Comparison of ENCODE assay signal across 16 cellular contexts in the genomic region with DNA sequence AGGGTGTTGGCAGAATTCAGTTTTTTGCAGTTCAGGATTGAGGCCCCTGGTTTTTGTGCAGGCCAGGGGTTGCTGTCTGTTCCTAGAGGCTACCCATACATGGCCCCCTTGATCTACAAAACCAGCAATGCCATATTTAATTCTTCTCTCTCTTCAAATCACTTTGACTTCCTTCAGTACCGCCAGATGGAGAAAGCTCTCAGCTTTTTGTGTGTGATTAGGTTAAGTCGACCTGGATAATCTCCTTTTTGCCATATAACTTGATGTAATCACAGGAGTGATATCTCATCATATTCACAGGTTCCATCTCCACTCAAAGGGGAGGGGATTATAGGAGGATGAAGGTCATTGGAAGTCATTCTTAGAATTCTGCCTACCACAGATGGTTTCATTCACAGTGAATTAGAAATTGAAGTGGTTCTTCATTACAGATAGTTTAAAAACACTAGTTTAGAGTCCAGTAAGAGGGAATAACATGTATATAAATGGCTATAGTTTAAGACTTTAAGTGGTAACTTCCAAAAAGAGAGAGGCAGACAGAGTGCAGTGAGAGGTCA.
DNase-seq lines count a peak whose midpoint lies in the region; ATAC-seq and TF ChIP-seq lines count a peak whose summit lies in the region.
"Had no signal": no experiment of that assay in that cellular context is flagged by ENCODE, and none has a peak within 500 bp of the region (broad histone marks: within the 10 kb centered on the region; RNA-seq: fewer than 3 reads in every experiment).

No MANE protein-coding gene starts in this region.

- no peaks in the 10 kb centered on the region for H3K9me3 Mint-ChIP-seq in immature natural killer cell
- H3K9me3 Mint-ChIP-seq: activated CD4-positive, alpha-beta T cell treated with anti-CD3 and anti-CD28 coated beads, Interleukin-2, amount 10 ng/mL, durations not matched to agents 7 days and 5 days; central memory CD8-positive, alpha-beta T cell; GM23338 had no signal

- CTCF ChIA-PET in SK-N-SH (lab: Yijun Ruan, JAX): no interaction called here

- H3K4me3 Mint-ChIP-seq in immature natural killer cell: no peak overlapping the region
- H3K4me3 Mint-ChIP-seq: activated CD4-positive, alpha-beta T cell treated with anti-CD3 and anti-CD28 coated beads, Interleukin-2, amount 10 ng/mL, durations not matched to agents 7 days and 5 days; central memory CD8-positive, alpha-beta T cell; GM23338 had no signal

- TF ChIP-seq POLR2A in transverse colon (IDR thresholded peaks at IDR 0.05): no peak

- H3K9me3 ChIP-seq in heart right ventricle (no peaks in the 10 kb centered on the region), SK-N-SH (no peaks in the 10 kb centered on the region), transverse colon (no peaks in the 10 kb centered on the region)
- H3K9me3 ChIP-seq: psoas muscle had no signal

- H3F3A ChIP-seq in SK-N-SH (replicated peaks; ENCODE audit: insufficient read depth): peaks cover 14% of the 10 kb centered on the region

- in situ Hi-C loops in transverse colon (cut with MboI; ENCODE audit: low pct_ligation_motif_present in 1 of 4, low pct_unique_long_range_greater_than_20kb in 1 of 4, low sequenced_read_pairs in 3 of 4): no loop called here

- TF ChIP-seq CTCF in heart right ventricle (IDR thresholded peaks at IDR 0.05): no peak
- no peak for TF ChIP-seq CTCF in SK-N-SH (IDR thresholded peaks at IDR 0.05)
- no peak for TF ChIP-seq CTCF in transverse colon (IDR thresholded peaks at IDR 0.05)

- WGBS in heart right ventricle, 2 donors: 69 to 70% methylated on average over 2 of the region's 2 CpGs
- WGBS in SK-N-SH (ENCODE audit: low lambda C conversion rate): 69% methylated on average over 2 of the region's 2 CpGs
- 40 to 72% methylated on average over 1 to 2 of the region's 2 CpGs for WGBS in transverse colon (ENCODE audit: low coverage in 1 of 2), 2 donors

- intact Hi-C loops in heart right ventricle (cut with DNase I) (no loop called here), Right ventricle myocardium superior (cut with DNase I) (no loop called here), transverse colon (cut with DNase I; ENCODE audit: low total_unique reads) (no loop called here), left ventricle myocardium superior (cut with micrococcal nuclease) (no loop called here)

- no peaks in the 10 kb centered on the region for H3K36me3 Mint-ChIP-seq in immature natural killer cell

- 0 out of 2 replicates have a peak, but pooled peaks cover 3% of the 10 kb centered on the region for H4K20me1 ChIP-seq in SK-N-SH (ENCODE audit: insufficient read depth)

- no peak overlapping the region for H3K9ac ChIP-seq in SK-N-SH

- H3K27ac Mint-ChIP-seq in immature natural killer cell: peak overlapping the region in 5 of 6 donors; percentile 73 to 92 (median 76)
- H3K27ac Mint-ChIP-seq: activated CD4-positive, alpha-beta T cell treated with anti-CD3 and anti-CD28 coated beads, Interleukin-2, amount 10 ng/mL, durations not matched to agents 7 days and 5 days; GM23338 had no signal

- TF ChIP-seq EP300 in SK-N-SH (IDR thresholded peaks at IDR 0.05; ENCODE audit: borderline replicate concordance in 1 of 2, low read depth in 1 of 2, low read length in 1 of 2): no peak
- no peak for TF ChIP-seq EP300 in transverse colon (IDR thresholded peaks at IDR 0.05; ENCODE audit: low read depth)

- H3K4me3 ChIP-seq in heart right ventricle: no peak overlapping the region
- no peak overlapping the region for H3K4me3 ChIP-seq in SK-N-SH (ENCODE audit: low read depth in 2 of 2, low read length in 1 of 2)
- H3K4me3 ChIP-seq in transverse colon: no peak overlapping the region
- H3K4me3 ChIP-seq: GM23338, psoas muscle had no signal

- H3K9me2 ChIP-seq in SK-N-SH: no peaks in the 10 kb centered on the region

- H3K27me3 Mint-ChIP-seq in immature natural killer cell (ENCODE audit: low read depth in 3 of 3): peaks cover 0 to 2% (median 2%) of the 10 kb centered on the region in 3 donors
- H3K27me3 Mint-ChIP-seq: activated CD4-positive, alpha-beta T cell treated with anti-CD3 and anti-CD28 coated beads, Interleukin-2, amount 10 ng/mL, durations not matched to agents 7 days and 5 days; central memory CD8-positive, alpha-beta T cell had no signal

- TF ChIP-seq RAD21 in SK-N-SH (IDR thresholded peaks at IDR 0.05; ENCODE audit: low read length): no peak

- peaks cover 83% of the 10 kb centered on the region for H3K79me2 ChIP-seq in SK-N-SH (ENCODE audit: insufficient read depth)

- H3K27ac ChIP-seq in heart right ventricle: peak overlapping the region in 6 of 10 donors; percentile 25 to 66 (median 34)
- peak overlapping the region; percentile 44 to 68; a peak in 3 of 4 replicates for H3K27ac ChIP-seq in SK-N-SH (ENCODE audit: low read depth in 2 of 2, low read length in 1 of 2)
- H3K27ac ChIP-seq in transverse colon: peak overlapping the region in 3 of 4 donors; percentile 27 to 32 (median 31)
- H3K27ac ChIP-seq: psoas muscle had no signal

- ATAC-seq in heart right ventricle (no peak), Right ventricle myocardium superior (ENCODE audit: poor library complexity) (no peak), HG03460 (IDR thresholded peaks at IDR 0.05; ENCODE audit: unreplicated experiment) (no peak), left ventricle myocardium superior (no peak)
- ATAC-seq: GM23338 had no signal

- H3K4me1 ChIP-seq in heart right ventricle (peaks cover 0 to 48% (median 29%) of the 10 kb centered on the region in 9 donors), SK-N-SH (ENCODE audit: control insufficient read depth in 1 of 2, insufficient read depth in 2 of 2, low read depth in 1 of 2, low read length in 1 of 2) (peaks cover 14 to 36% of the 10 kb centered on the region in 2 experiments; a peak in 3 of 4 replicates), transverse colon (peaks cover 17 to 46% (median 23%) of the 10 kb centered on the region in 4 donors)

- POLR2A ChIA-PET in SK-N-SH (lab: Yijun Ruan, JAX): no interaction called here

- DNase-seq in heart right ventricle: no peak
- no peak for DNase-seq in Right ventricle myocardium superior
- DNase-seq in SK-N-SH: no peak
- no peak for DNase-seq in immature natural killer cell
- no peak for DNase-seq in transverse colon
- DNase-seq in stimulated activated CD4-positive, alpha-beta T cell treated with anti-CD3 and anti-CD28 coated beads, Interleukin-4, amount 100 ng/mL, for 1 hour: no peak
- no peak for DNase-seq in left ventricle myocardium superior
- DNase-seq: activated CD4-positive, alpha-beta T cell treated with anti-CD3 and anti-CD28 coated beads, Interleukin-2, amount 10 ng/mL, durations not matched to agents 7 days and 5 days; activated T-cell treated with anti-CD3 and anti-CD28 coated beads, Interleukin-2, amount 50 U/mL, for 1 hour; GF-D8; NCI-H1092 treated with DMSO at 0.1 percent for 48 hours; NK-92 treated with Interleukin-12 subunit alpha and Interleukin-12 subunit beta, amount 100 ng/mL, for 24 hours had no signal

- H3K4me2 ChIP-seq in SK-N-SH: 0 out of 2 replicates have a peak overlapping the region, but pooled peaks have one; percentile 9
- H3K4me2 ChIP-seq: GM23338 had no signal

- H3K36me3 ChIP-seq in heart right ventricle (no peaks in the 10 kb centered on the region), SK-N-SH (replicated peaks in 1 of 2; ENCODE audit: control insufficient read depth in 1 of 2, insufficient read depth in 2 of 2, low read length in 1 of 2) (no peaks in the 10 kb centered on the region), transverse colon (no peaks in the 10 kb centered on the region)

- H3K27me3 ChIP-seq in heart right ventricle: no peaks in the 10 kb centered on the region
- no peaks in the 10 kb centered on the region for H3K27me3 ChIP-seq in SK-N-SH (ENCODE audit: insufficient read depth)
- H3K27me3 ChIP-seq in transverse colon: no peaks in the 10 kb centered on the region

- no peak overlapping the region for H2AFZ ChIP-seq in SK-N-SH (ENCODE audit: low read depth)
- H2AFZ ChIP-seq: GM23338 had no signal

- peaks cover 66 to 91% of the 10 kb centered on the region in 2 donors for H3K4me1 Mint-ChIP-seq in immature natural killer cell

TF ChIP-seq in SK-N-SH, 30 proteins besides CTCF, POLR2A, EP300 and RAD21 (continues in another document):
- TF ChIP-seq, protein P1, sequence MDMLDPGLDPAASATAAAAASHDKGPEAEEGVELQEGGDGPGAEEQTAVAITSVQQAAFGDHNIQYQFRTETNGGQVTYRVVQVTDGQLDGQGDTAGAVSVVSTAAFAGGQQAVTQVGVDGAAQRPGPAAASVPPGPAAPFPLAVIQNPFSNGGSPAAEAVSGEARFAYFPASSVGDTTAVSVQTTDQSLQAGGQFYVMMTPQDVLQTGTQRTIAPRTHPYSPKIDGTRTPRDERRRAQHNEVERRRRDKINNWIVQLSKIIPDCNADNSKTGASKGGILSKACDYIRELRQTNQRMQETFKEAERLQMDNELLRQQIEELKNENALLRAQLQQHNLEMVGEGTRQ (IDR thresholded peaks at IDR 0.05; ENCODE audit: borderline replicate concordance, low read depth, low read length): no peak
- TF ChIP-seq CHD2 (IDR thresholded peaks at IDR 0.05; ENCODE audit: low read length, partially characterized antibody) (no peak), MEF2A (IDR thresholded peaks at IDR 0.05; ENCODE audit: borderline replicate concordance, low read depth) (no peak), NRF1 (IDR thresholded peaks at IDR 0.05; ENCODE audit: low read depth, low read length) (no peak), FOXM1 (IDR thresholded peaks at IDR 0.05; ENCODE audit: low read depth) (no peak), TAF1 (IDR thresholded peaks at IDR 0.05; ENCODE audit: borderline replicate concordance, low read depth, low read length) (no peak), TEAD4 (IDR thresholded peaks at IDR 0.05; ENCODE audit: borderline replicate concordance, insufficient read depth) (no peak), MXI1 (IDR thresholded peaks at IDR 0.05; ENCODE audit: low read depth, low read length) (no peak), RFX5 (IDR thresholded peaks at IDR 0.05; ENCODE audit: low read length) (no peak)
- TF ChIP-seq, protein P2, sequence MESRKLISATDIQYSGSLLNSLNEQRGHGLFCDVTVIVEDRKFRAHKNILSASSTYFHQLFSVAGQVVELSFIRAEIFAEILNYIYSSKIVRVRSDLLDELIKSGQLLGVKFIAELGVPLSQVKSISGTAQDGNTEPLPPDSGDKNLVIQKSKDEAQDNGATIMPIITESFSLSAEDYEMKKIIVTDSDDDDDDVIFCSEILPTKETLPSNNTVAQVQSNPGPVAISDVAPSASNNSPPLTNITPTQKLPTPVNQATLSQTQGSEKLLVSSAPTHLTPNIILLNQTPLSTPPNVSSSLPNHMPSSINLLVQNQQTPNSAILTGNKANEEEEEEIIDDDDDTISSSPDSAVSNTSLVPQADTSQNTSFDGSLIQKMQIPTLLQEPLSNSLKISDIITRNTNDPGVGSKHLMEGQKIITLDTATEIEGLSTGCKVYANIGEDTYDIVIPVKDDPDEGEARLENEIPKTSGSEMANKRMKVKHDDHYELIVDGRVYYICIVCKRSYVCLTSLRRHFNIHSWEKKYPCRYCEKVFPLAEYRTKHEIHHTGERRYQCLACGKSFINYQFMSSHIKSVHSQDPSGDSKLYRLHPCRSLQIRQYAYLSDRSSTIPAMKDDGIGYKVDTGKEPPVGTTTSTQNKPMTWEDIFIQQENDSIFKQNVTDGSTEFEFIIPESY (IDR thresholded peaks at IDR 0.05; ENCODE audit: borderline replicate concordance, low read depth): no peak
